ENCODE assay signal across 1 cellular context in genomic region chr2:217789003-217789735, GRCh38.
A peak's percentile ranks its signal among the peaks of the same experiment; 100 is the strongest.
TF ChIP-seq lines count a peak whose summit lies in the region.

No MANE protein-coding gene starts in this region.

TF ChIP-seq in HepG2, 621 proteins besides CTCF, POLR2A, EP300 and RAD21 (continued from another document and continues in another):
- no peak for TF ChIP-seq HNF1A (IDR thresholded peaks at IDR 0.05; ENCODE audit: low read depth)
- no peak for TF ChIP-seq HNF1A (CRISPR knock-in tag; IDR thresholded peaks at IDR 0.05; ENCODE audit: borderline replicate concordance)
- no peak for TF ChIP-seq ZNF629 (CRISPR knock-in tag; conservative IDR thresholded peaks at IDR 0.05)
- TF ChIP-seq TEAD3 (CRISPR knock-in tag; optimal IDR thresholded peaks at IDR 0.05; ENCODE audit: borderline replicate concordance), result peak; percentile 68
- no peak for TF ChIP-seq KLF12 (CRISPR knock-in tag; IDR thresholded peaks at IDR 0.05; ENCODE audit: borderline replicate concordance)
- no peak for TF ChIP-seq FOXJ3 (CRISPR knock-in tag; IDR thresholded peaks at IDR 0.05; ENCODE audit: borderline replicate concordance)
- no peak for TF ChIP-seq FLYWCH1 (CRISPR knock-in tag; IDR thresholded peaks at IDR 0.05)
- no peak for TF ChIP-seq ZNF784 (CRISPR knock-in tag; IDR thresholded peaks at IDR 0.05; ENCODE audit: borderline replicate concordance)
- no peak for TF ChIP-seq CHCHD3 (CRISPR knock-in tag; IDR thresholded peaks at IDR 0.05)
- no peak for TF ChIP-seq ZMYM2 (CRISPR knock-in tag; IDR thresholded peaks at IDR 0.05)
- no peak for TF ChIP-seq ZBTB38 (CRISPR knock-in tag; IDR thresholded peaks at IDR 0.05)
- no peak for TF ChIP-seq ZSCAN21 (CRISPR knock-in tag; IDR thresholded peaks at IDR 0.05; ENCODE audit: borderline replicate concordance)
- no peak for TF ChIP-seq ZNF17 (CRISPR knock-in tag; IDR thresholded peaks at IDR 0.05)
- TF ChIP-seq, protein P1, sequence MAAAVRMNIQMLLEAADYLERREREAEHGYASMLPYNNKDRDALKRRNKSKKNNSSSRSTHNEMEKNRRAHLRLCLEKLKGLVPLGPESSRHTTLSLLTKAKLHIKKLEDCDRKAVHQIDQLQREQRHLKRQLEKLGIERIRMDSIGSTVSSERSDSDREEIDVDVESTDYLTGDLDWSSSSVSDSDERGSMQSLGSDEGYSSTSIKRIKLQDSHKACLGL (CRISPR knock-in tag; IDR thresholded peaks at IDR 0.05), result 0 out of 2 replicates have a peak, but pooled peaks have one; percentile 35
- TF ChIP-seq NCOA2 (CRISPR knock-in tag; IDR thresholded peaks at IDR 0.05), result 0 out of 2 replicates have a peak, but pooled peaks have one; percentile 25
- TF ChIP-seq ZNF563 (CRISPR knock-in tag; IDR thresholded peaks at IDR 0.05), result 0 out of 2 replicates have a peak, but pooled peaks have one; percentile 34
- TF ChIP-seq TFE3 (CRISPR knock-in tag; IDR thresholded peaks at IDR 0.05), result 0 out of 2 replicates have a peak, but pooled peaks have one; percentile 18
- TF ChIP-seq SIX1 (CRISPR knock-in tag; IDR thresholded peaks at IDR 0.05; ENCODE audit: borderline replicate concordance), result peak; percentile 46; the same call in 1 of the 2 replicates
- TF ChIP-seq ZNF329 (CRISPR knock-in tag; IDR thresholded peaks at IDR 0.05; ENCODE audit: low read depth), result no peak
- peak; percentile 22; the same call in 1 of the 2 replicates for TF ChIP-seq ZFX (CRISPR knock-in tag; IDR thresholded peaks at IDR 0.05; ENCODE audit: low read depth)
- TF ChIP-seq KLF16 (CRISPR knock-in tag; IDR thresholded peaks at IDR 0.05), result no peak
- TF ChIP-seq MLXIP (CRISPR knock-in tag; IDR thresholded peaks at IDR 0.05; ENCODE audit: borderline replicate concordance), result no peak
- TF ChIP-seq, protein P2, sequence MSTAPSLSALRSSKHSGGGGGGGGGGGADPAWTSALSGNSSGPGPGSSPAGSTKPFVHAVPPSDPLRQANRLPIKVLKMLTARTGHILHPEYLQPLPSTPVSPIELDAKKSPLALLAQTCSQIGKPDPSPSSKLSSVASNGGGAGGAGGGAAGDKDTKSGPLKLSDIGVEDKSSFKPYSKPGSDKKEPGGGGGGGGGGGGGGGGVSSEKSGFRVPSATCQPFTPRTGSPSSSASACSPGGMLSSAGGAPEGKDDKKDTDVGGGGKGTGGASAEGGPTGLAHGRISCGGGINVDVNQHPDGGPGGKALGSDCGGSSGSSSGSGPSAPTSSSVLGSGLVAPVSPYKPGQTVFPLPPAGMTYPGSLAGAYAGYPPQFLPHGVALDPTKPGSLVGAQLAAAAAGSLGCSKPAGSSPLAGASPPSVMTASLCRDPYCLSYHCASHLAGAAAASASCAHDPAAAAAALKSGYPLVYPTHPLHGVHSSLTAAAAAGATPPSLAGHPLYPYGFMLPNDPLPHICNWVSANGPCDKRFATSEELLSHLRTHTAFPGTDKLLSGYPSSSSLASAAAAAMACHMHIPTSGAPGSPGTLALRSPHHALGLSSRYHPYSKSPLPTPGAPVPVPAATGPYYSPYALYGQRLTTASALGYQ (CRISPR knock-in tag; IDR thresholded peaks at IDR 0.05), result no peak
- peak; percentile 53 for TF ChIP-seq KDM5B (CRISPR knock-in tag; IDR thresholded peaks at IDR 0.05; ENCODE audit: borderline replicate concordance)
- TF ChIP-seq CBX5 (CRISPR knock-in tag; IDR thresholded peaks at IDR 0.05; ENCODE audit: borderline replicate concordance), result no peak
- no peak for TF ChIP-seq ZNF572 (CRISPR knock-in tag; IDR thresholded peaks at IDR 0.05)
- TF ChIP-seq FOSL2 (CRISPR knock-in tag; IDR thresholded peaks at IDR 0.05), result peak; percentile 39; the same call in 1 of the 2 replicates
- TF ChIP-seq ZGPAT (CRISPR knock-in tag; IDR thresholded peaks at IDR 0.05), result peak; percentile 53; the same call in 1 of the 2 replicates
- TF ChIP-seq, protein P3, sequence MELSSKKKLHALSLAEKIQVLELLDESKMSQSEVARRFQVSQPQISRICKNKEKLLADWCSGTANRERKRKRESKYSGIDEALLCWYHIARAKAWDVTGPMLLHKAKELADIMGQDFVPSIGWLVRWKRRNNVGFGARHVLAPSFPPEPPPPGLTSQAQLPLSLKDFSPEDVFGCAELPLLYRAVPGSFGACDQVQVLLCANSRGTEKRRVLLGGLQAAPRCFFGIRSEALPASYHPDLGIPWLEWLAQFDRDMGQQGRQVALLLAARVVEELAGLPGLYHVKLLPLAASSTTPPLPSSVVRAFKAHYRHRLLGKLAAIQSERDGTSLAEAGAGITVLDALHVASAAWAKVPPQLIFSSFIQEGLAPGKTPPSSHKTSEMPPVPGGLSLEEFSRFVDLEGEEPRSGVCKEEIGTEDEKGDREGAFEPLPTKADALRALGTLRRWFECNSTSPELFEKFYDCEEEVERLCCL (CRISPR knock-in tag; IDR thresholded peaks at IDR 0.05; ENCODE audit: borderline replicate concordance), result no peak
- TF ChIP-seq CENPBD1 (CRISPR knock-in tag; IDR thresholded peaks at IDR 0.05; ENCODE audit: borderline replicate concordance, low read depth), result no peak
- TF ChIP-seq HCFC1 (IDR thresholded peaks at IDR 0.05; ENCODE audit: low read depth, low read length), result 0 out of 2 replicates have a peak, but pooled peaks have one; percentile 21
- peak; percentile 83; the same call in 1 of the 2 replicates for TF ChIP-seq ZNF605 (CRISPR knock-in tag; IDR thresholded peaks at IDR 0.05)
- TF ChIP-seq, protein P4, sequence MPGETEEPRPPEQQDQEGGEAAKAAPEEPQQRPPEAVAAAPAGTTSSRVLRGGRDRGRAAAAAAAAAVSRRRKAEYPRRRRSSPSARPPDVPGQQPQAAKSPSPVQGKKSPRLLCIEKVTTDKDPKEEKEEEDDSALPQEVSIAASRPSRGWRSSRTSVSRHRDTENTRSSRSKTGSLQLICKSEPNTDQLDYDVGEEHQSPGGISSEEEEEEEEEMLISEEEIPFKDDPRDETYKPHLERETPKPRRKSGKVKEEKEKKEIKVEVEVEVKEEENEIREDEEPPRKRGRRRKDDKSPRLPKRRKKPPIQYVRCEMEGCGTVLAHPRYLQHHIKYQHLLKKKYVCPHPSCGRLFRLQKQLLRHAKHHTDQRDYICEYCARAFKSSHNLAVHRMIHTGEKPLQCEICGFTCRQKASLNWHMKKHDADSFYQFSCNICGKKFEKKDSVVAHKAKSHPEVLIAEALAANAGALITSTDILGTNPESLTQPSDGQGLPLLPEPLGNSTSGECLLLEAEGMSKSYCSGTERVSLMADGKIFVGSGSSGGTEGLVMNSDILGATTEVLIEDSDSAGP (CRISPR knock-in tag; IDR thresholded peaks at IDR 0.05; ENCODE audit: borderline replicate concordance), result peak; percentile 54; the same call in 1 of the 2 replicates
- peak; percentile 75 for TF ChIP-seq DRAP1 (CRISPR knock-in tag; IDR thresholded peaks at IDR 0.05)
